Comparison of ENCODE assay signal across 8 cellular contexts in the genomic region with DNA sequence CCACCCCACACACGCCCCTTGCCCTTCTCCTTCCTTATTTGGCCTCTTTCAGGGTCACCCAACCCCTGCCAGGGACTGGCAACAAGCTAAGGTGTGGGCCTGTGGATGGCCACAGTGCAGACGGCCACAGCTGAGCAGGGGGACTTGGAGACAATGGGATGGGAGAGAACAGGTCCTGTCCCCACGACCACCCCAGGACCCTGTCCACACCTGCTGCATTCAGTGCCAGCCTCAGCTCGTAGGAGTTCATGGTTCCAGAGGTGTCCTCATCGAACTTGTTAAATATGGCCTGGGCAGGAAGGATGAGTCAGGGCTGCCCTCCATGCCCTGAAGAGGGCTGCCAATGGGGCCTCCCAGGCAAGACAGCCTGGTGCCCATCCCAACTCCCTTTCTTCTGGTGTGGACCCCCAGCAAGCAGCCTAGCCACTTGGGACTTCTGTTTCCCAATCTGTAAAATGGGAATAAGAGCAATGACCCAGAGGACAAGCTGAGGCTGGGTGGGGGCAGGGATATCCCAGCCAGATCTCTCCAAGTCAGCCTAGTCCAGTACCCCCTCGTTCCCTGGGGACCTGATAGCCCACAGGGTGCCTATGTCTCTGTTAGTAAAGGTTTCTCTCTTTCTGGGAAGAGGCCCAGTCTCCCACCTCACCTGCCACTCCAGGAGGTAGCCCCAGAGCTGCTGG. TPM values are rescaled to one million over a fixed set of nuclear protein-coding genes. Genes with fewer than 3 reads are reported as not detected.
A peak's percentile ranks its signal among the peaks of the same experiment; 100 is the strongest.
DNase-seq lines count a peak whose midpoint lies in the region; FAIRE-seq and TF ChIP-seq lines count a peak whose summit lies in the region.

No MANE protein-coding gene starts in this region.

- H3K9me3 ChIP-seq in sigmoid colon = no peaks in the 10 kb centered on the region

- TF ChIP-seq POLR2A in sigmoid colon (IDR thresholded peaks at IDR 0.05) = no peak

- H3K27ac ChIP-seq in sigmoid colon = peak overlapping the region; percentile 66 to 80 (median 74)

- CTCF ChIA-PET in GM10248 (lab: Yijun Ruan, JAX) = interaction anchor here (0.8 to 3.3 kb wide), 8 partner anchors 10 to 219 kb away, joined by 3 to 17 read pairs (median 4); a partner anchor contains a TSS

- peak; percentile 62 for DNase-seq in EH (ENCODE audit: low read depth)
- peak; percentile 26 for DNase-seq in RCC 7860 (ENCODE audit: low spot score)
- DNase-seq in epithelial cell of esophagus (ENCODE audit: low read depth) = peak; percentile 48
- peak; percentile 63 for DNase-seq in sigmoid colon
- DNase-seq in GM10248 (ENCODE audit: extremely low spot score) = no peak
- DNase-seq in NCI-H524 treated with DMSO at 0.1 percent for 48 hours (lab: John Stamatoyannopoulos, UW) = no peak
- no peak for DNase-seq in C1 segment of cervical spinal cord (lab: John Stamatoyannopoulos, UW)
- no peak for DNase-seq in NAMALWA (ENCODE audit: low spot score)

- peaks cover 0 to 25% (median 12%) of the 10 kb centered on the region in 4 donors for H3K4me1 ChIP-seq in sigmoid colon

- no peaks in the 10 kb centered on the region for H3K27me3 ChIP-seq in sigmoid colon

- TF ChIP-seq CTCF in epithelial cell of esophagus (IDR thresholded peaks at IDR 0.05; ENCODE audit: insufficient read depth, low read depth, low read length, missing control alignments) (no peak), sigmoid colon (IDR thresholded peaks at IDR 0.05) (no peak), GM10248 (IDR thresholded peaks at IDR 0.05; ENCODE audit: control extremely low read depth, extremely low read depth, low read depth, missing control alignments) (no peak)

- TF ChIP-seq EP300 in sigmoid colon (IDR thresholded peaks at IDR 0.05) = no peak

- FAIRE-seq in RCC 7860 (lab: Jason Lieb, UNC) = no peak

- WGBS in sigmoid colon, 2 donors = 43 to 75% methylated on average over 6 of the region's 6 CpGs

- intact Hi-C loops in sigmoid colon (cut with DNase I) = no loop called here

- H3K36me3 ChIP-seq in sigmoid colon = peaks cover 0 to 25% (median 15%) of the 10 kb centered on the region in 4 donors

- H3K4me3 ChIP-seq in epithelial cell of esophagus (ENCODE audit: low read length) = no peak overlapping the region
- H3K4me3 ChIP-seq in sigmoid colon = no peak overlapping the region

- POLR2A ChIA-PET in GM10248 (lab: Yijun Ruan, JAX) = interaction anchor here (0.6 kb wide), 1 partner anchor 356 kb away, joined by 3 read pairs; no protein-coding TSS in a partner anchor

RNA-seq across cellular contexts. Expression of a gene that starts 10.6 kb away (rescaled TPM):
- total RNA-seq in sigmoid colon = 1 to 10 TPM in 1 of 4 donors, under 1 TPM in 2, not detected in 1; 0.33 to 3.0 (median 0.54) TPM
- 10 to 100 TPM in 1 of 3 donors, 1 to 10 TPM in 2; 5.3 to 14.3 (median 6.0) TPM for polyA plus RNA-seq in sigmoid colon

RNA-seq across cellular contexts. Expression of a gene that starts 39.7 kb away (rescaled TPM):
- total RNA-seq in sigmoid colon = not detected
- polyA plus RNA-seq in sigmoid colon = not detected

RNA-seq across cellular contexts. Expression of a gene that starts 55.4 kb away (rescaled TPM):
- 1 to 10 TPM in 1 of 4 donors, not detected in 3; 3.0 TPM for total RNA-seq in sigmoid colon
- 1 to 10 TPM in 1 of 3 donors, not detected in 2; 1.2 TPM for polyA plus RNA-seq in sigmoid colon

Comparison
In these comparisons a context has a peak if more than half of its experiments do, and no peak if none do; other contexts are left out.
1. DNase-seq: peak in EH (single experiment), RCC 7860 (single experiment), epithelial cell of esophagus (single experiment) and sigmoid colon (single experiment); none in GM10248 (single experiment), NCI-H524 treated with DMSO at 0.1 percent for 48 hours (single experiment), C1 segment of cervical spinal cord (0 of 14) and NAMALWA (single experiment).